16 cellular contexts compared by ENCODE assay signal in the genomic region with DNA sequence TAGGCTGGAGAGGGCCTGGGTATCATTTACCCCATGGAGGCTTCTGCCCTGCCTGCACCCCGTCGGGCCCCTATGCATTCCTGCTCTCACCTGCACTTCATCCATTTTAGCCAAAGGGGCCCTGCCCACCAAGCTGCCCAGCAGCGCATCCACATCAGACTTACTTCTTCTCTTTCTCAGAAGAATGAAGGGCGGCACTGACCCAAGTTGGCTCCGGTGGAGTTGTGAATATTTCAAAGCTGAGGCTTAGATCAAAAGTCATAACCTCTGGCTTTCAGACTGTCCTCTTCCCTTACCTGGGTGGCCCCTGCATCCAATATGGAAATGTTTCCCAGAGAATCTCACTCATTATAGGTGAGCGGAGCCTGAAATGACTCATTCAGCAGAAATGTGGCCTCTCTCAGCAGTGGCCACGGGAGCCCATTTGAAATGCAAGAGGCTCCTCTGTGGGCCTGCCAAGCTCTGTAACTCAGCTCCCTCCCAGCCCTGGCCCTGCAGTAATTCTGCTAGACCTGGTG.
DNase-seq lines count a peak whose midpoint lies in the region; ATAC-seq, FAIRE-seq and TF ChIP-seq lines count a peak whose summit lies in the region.
"Had no signal": no experiment of that assay in that cellular context is flagged by ENCODE, and none has a peak within 500 bp of the region (broad histone marks: within the 10 kb centered on the region; RNA-seq: fewer than 3 reads in every experiment).

No MANE protein-coding gene starts in this region.

- TF ChIP-seq EP300 in HepG2 (IDR thresholded peaks at IDR 0.05; ENCODE audit: low read depth in 2 of 2, low read length in 2 of 2) = no peak
- TF ChIP-seq EP300 in HepG2 (CRISPR knock-in tag; IDR thresholded peaks at IDR 0.05; ENCODE audit: borderline replicate concordance) = no peak

- no peak for TF ChIP-seq RAD21 in HepG2 (CRISPR knock-in tag; IDR thresholded peaks at IDR 0.05)

- H3K9me3 ChIP-seq in HepG2 (ENCODE audit: low read length) = no peaks in the 10 kb centered on the region
- no peaks in the 10 kb centered on the region for H3K9me3 ChIP-seq in right lobe of liver
- H3K9me3 ChIP-seq in iPS-18a (ENCODE audit: control insufficient read depth, low read depth, low read length) = no peaks in the 10 kb centered on the region
- H3K9me3 ChIP-seq: Caco-2, suprapubic skin had no signal

- H3K36me3 ChIP-seq in HepG2 (replicated peaks in 1 of 2; ENCODE audit: control insufficient read depth in 1 of 2, insufficient read depth in 2 of 2, low read length in 2 of 2) (no peaks in the 10 kb centered on the region), right lobe of liver (no peaks in the 10 kb centered on the region), iPS-18a (ENCODE audit: control insufficient read depth, low read depth, low read length) (no peaks in the 10 kb centered on the region)
- H3K36me3 ChIP-seq: suprapubic skin had no signal

- intact Hi-C loops in HepG2 (cut with micrococcal nuclease; ENCODE audit: unreplicated experiment) = no loop called here
- intact Hi-C loops in right lobe of liver (cut with DNase I) = no loop called here

- no peak overlapping the region for H2AFZ ChIP-seq in HepG2 (ENCODE audit: low read length)

- ATAC-seq in HepG2 (peak; percentile 13; the same call in 2 of the 3 replicates), right lobe of liver (no peak), HG03520 (IDR thresholded peaks at IDR 0.05; ENCODE audit: unreplicated experiment) (no peak), GM19455 (IDR thresholded peaks at IDR 0.05; ENCODE audit: unreplicated experiment) (no peak), HG03045 (IDR thresholded peaks at IDR 0.05; ENCODE audit: unreplicated experiment) (no peak)
- ATAC-seq: effector memory CD8-positive, alpha-beta T cell; Right ventricle myocardium inferior had no signal

- H3K79me2 ChIP-seq in HepG2 (ENCODE audit: insufficient read depth, low read length) = no peaks in the 10 kb centered on the region

- TF ChIP-seq POLR2A in HepG2 (IDR thresholded peaks at IDR 0.05; ENCODE audit: insufficient read depth in 1 of 2, low read depth in 2 of 2, low read length in 2 of 2) (no peak), right lobe of liver (IDR thresholded peaks at IDR 0.05) (no peak)

- DNase-seq in HepG2 (ENCODE audit: low spot score) = no peak
- no peak for DNase-seq in right lobe of liver
- DNase-seq in SW480 (ENCODE audit: low spot score) = peak; percentile 58
- no peak for DNase-seq in DMS 273 treated with DMSO at 0.1 percent for 48 hours (lab: John Stamatoyannopoulos, UW)
- DNase-seq: activated CD8-positive, alpha-beta memory T cell treated with anti-CD3 and anti-CD28 coated beads for 24 hours; effector memory CD8-positive, alpha-beta T cell; NCI-H2029 treated with DMSO at 0.1 percent for 48 hours; NCI-H748 treated with DMSO at 0.1 percent for 48 hours; stimulated activated CD4-positive, alpha-beta T cell treated with anti-CD3 and anti-CD28 coated beads, Interleukin-12 subunit alpha, Interleukin-12 subunit beta, amount 100 ng/mL, for 4 hours had no signal

- FAIRE-seq in HepG2 (lab: Jason Lieb, UNC) = no peak

- no peak overlapping the region for H3K27ac ChIP-seq in HepG2 (ENCODE audit: extremely low read length, insufficient read depth, low read length)
- H3K27ac ChIP-seq in right lobe of liver = no peak overlapping the region
- peak overlapping the region; percentile 32 for H3K27ac ChIP-seq in iPS-18a (ENCODE audit: low read length)
- H3K27ac ChIP-seq: suprapubic skin had no signal

- WGBS in HepG2 (ENCODE audit: low lambda C conversion rate) = 80% methylated on average over 7 of the region's 7 CpGs
- WGBS in right lobe of liver (ENCODE audit: insufficient coverage, low coverage, low lambda C conversion rate, missing lambda C conversion rate) = 85% methylated on average over 2 of the region's 7 CpGs

- in situ Hi-C loops in HepG2 (cut with HindIII; ENCODE audit: extremely low pct_ligation_motif_present, low pct_unique_long_range_greater_than_20kb) = no loop called here

- BruUV-seq in HepG2 (replicated peaks; lab: Mats Ljungman, UMichigan) = no TSS peak

- CTCF ChIA-PET in HepG2 (lab: Yijun Ruan, JAX; ENCODE audit: low intra/inter-chr PET ratio, low total read pairs) = no interaction called here

- no peak overlapping the region for H3K4me3 ChIP-seq in HepG2 (replicated peaks in 1 of 3; ENCODE audit: insufficient read depth in 1 of 3, low read depth in 2 of 3, low read length in 3 of 3)
- no peak overlapping the region for H3K4me3 ChIP-seq in right lobe of liver
- H3K4me3 ChIP-seq in iPS-18a (ENCODE audit: low read length) = peak overlapping the region; percentile 38
- H3K4me3 ChIP-seq: suprapubic skin had no signal

- no peak overlapping the region for H3K9ac ChIP-seq in HepG2 (ENCODE audit: insufficient read depth, low read depth, low read length)
- peak overlapping the region; percentile 8 for H3K9ac ChIP-seq in iPS-18a (ENCODE audit: low read length)

- H3K27me3 ChIP-seq in HepG2 (ENCODE audit: control insufficient read depth in 1 of 2, insufficient read depth in 2 of 2, low read length in 2 of 2) (no peaks in the 10 kb centered on the region), right lobe of liver (no peaks in the 10 kb centered on the region), iPS-18a (ENCODE audit: control insufficient read depth, insufficient read depth, low read length) (peaks cover 12% of the 10 kb centered on the region)
- H3K27me3 ChIP-seq: suprapubic skin had no signal

- H3K4me1 ChIP-seq in HepG2 (ENCODE audit: insufficient read depth, low read length) (peaks cover 27% of the 10 kb centered on the region), right lobe of liver (peaks cover 0 to 18% (median 9%) of the 10 kb centered on the region in 4 donors), iPS-18a (ENCODE audit: control insufficient read depth, low read depth, low read length) (peaks cover 44% of the 10 kb centered on the region)

- POLR2A ChIA-PET in HepG2 (lab: Yijun Ruan, JAX) = no interaction called here

- no peak for TF ChIP-seq CTCF in HepG2 (CRISPR knock-in tag; IDR thresholded peaks at IDR 0.05)
- no peak for TF ChIP-seq CTCF in right lobe of liver (IDR thresholded peaks at IDR 0.05)

- no peak overlapping the region for H3K4me2 ChIP-seq in HepG2 (ENCODE audit: low read depth, low read length)

- H4K20me1 ChIP-seq in HepG2 (ENCODE audit: insufficient read depth, low read length) = no peaks in the 10 kb centered on the region

TF ChIP-seq in HepG2, 621 proteins besides CTCF, POLR2A, EP300 and RAD21:
- TF ChIP-seq ISL2 (CRISPR knock-in tag; IDR thresholded peaks at IDR 0.05) (no peak), MAFK (conservative IDR thresholded peaks at IDR 0.05 in 1 of 2, IDR thresholded peaks at IDR 0.05 in 1 of 2; ENCODE audit: low read length in 2 of 2) (0 out of 4 replicates have a peak, but pooled peaks of 1 of the 2 experiments have one; percentile 9), ZFP62 (CRISPR knock-in tag; IDR thresholded peaks at IDR 0.05) (no peak), ZNF598 (CRISPR knock-in tag; IDR thresholded peaks at IDR 0.05; ENCODE audit: borderline replicate concordance) (no peak), FOSL2 (CRISPR knock-in tag; IDR thresholded peaks at IDR 0.05) (peak; percentile 75), SIN3B (IDR thresholded peaks at IDR 0.05; ENCODE audit: low read length) (no peak), MBNL3 (CRISPR knock-in tag; conservative IDR thresholded peaks at IDR 0.05) (no peak)
- TF ChIP-seq, protein P1, sequence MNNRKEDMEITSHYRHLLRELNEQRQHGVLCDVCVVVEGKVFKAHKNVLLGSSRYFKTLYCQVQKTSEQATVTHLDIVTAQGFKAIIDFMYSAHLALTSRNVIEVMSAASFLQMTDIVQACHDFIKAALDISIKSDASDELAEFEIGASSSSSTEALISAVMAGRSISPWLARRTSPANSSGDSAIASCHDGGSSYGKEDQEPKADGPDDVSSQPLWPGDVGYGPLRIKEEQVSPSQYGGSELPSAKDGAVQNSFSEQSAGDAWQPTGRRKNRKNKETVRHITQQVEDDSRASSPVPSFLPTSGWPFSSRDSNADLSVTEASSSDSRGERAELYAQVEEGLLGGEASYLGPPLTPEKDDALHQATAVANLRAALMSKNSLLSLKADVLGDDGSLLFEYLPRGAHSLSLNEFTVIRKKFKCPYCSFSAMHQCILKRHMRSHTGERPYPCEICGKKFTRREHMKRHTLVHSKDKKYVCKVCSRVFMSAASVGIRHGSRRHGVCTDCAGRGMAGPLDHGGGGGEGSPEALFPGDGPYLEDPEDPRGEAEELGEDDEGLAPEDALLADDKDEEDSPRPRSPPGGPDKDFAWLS (CRISPR knock-in tag; IDR thresholded peaks at IDR 0.05; ENCODE audit: borderline replicate concordance) = no peak
- TF ChIP-seq, protein P2, sequence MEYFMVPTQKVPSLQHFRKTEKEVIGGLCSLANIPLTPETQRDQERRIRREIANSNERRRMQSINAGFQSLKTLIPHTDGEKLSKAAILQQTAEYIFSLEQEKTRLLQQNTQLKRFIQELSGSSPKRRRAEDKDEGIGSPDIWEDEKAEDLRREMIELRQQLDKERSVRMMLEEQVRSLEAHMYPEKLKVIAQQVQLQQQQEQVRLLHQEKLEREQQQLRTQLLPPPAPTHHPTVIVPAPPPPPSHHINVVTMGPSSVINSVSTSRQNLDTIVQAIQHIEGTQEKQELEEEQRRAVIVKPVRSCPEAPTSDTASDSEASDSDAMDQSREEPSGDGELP (IDR thresholded peaks at IDR 0.05; ENCODE audit: borderline replicate concordance, low read depth) = no peak
- TF ChIP-seq, protein P3, sequence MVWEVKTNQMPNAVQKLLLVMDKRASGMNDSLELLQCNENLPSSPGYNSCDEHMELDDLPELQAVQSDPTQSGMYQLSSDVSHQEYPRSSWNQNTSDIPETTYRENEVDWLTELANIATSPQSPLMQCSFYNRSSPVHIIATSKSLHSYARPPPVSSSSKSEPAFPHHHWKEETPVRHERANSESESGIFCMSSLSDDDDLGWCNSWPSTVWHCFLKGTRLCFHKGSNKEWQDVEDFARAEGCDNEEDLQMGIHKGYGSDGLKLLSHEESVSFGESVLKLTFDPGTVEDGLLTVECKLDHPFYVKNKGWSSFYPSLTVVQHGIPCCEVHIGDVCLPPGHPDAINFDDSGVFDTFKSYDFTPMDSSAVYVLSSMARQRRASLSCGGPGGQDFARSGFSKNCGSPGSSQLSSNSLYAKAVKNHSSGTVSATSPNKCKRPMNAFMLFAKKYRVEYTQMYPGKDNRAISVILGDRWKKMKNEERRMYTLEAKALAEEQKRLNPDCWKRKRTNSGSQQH (CRISPR knock-in tag; IDR thresholded peaks at IDR 0.05; ENCODE audit: low read depth) = no peak
- TF ChIP-seq, protein P4, sequence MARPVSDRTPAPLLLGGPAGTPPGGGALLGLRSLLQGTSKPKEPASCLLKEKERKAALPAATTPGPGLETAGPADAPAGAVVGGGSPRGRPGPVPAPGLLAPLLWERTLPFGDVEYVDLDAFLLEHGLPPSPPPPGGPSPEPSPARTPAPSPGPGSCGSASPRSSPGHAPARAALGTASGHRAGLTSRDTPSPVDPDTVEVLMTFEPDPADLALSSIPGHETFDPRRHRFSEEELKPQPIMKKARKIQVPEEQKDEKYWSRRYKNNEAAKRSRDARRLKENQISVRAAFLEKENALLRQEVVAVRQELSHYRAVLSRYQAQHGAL (CRISPR knock-in tag; IDR thresholded peaks at IDR 0.05; ENCODE audit: not compliant biosample characterization) = no peak
